Comparison of ENCODE assay signal across 9 cellular contexts in genomic region chr6:14316911-14317535, GRCh38.
A peak's percentile ranks its signal among the peaks of the same experiment; 100 is the strongest.
DNase-seq lines count a peak whose midpoint lies in the region; TF ChIP-seq lines count a peak whose summit lies in the region.
"Had no signal": no experiment of that assay in that cellular context is flagged by ENCODE, and none has a peak within 500 bp of the region (broad histone marks: within the 10 kb centered on the region; RNA-seq: fewer than 3 reads in every experiment).

No MANE protein-coding gene starts in this region.

- H3K9ac ChIP-seq in SU-DHL-6 (ENCODE audit: low read length) (no peak overlapping the region), liver (ENCODE audit: low read depth in 1 of 2, low read length in 2 of 2) (no peak overlapping the region)

- peak; percentile 51 for TF ChIP-seq CTCF in C4-2B (conservative IDR thresholded peaks at IDR 0.05)
- peak; percentile 20 for TF ChIP-seq CTCF in SU-DHL-6 (IDR thresholded peaks at IDR 0.05; ENCODE audit: insufficient read depth, low read length, poor library complexity, severe bottlenecking)
- TF ChIP-seq CTCF in liver (IDR thresholded peaks at IDR 0.05; ENCODE audit: low read depth, low read length, missing input control), result peak; percentile 5

- no peaks in the 10 kb centered on the region for H3F3A ChIP-seq in SU-DHL-6 (ENCODE audit: insufficient read depth)

- no peaks in the 10 kb centered on the region for H4K20me1 ChIP-seq in SU-DHL-6 (ENCODE audit: low read depth, low read length)

- H3K9me3 ChIP-seq in SU-DHL-6 (ENCODE audit: insufficient read depth, low read length) (no peaks in the 10 kb centered on the region), liver (ENCODE audit: control insufficient read depth in 4 of 4, low read length in 3 of 4) (no peaks in the 10 kb centered on the region)

- H2AFZ ChIP-seq in SU-DHL-6 (ENCODE audit: low read depth, low read length, severe bottlenecking), result no peak overlapping the region

- WGBS in liver, result 25% methylated on average over 5 of the region's 5 CpGs

- H3K4me3 ChIP-seq in H7 (ENCODE audit: insufficient read depth, low read depth, low read length) (no peak overlapping the region), SU-DHL-6 (ENCODE audit: insufficient read depth, low read length, poor library complexity, severe bottlenecking) (no peak overlapping the region), liver (ENCODE audit: low read depth in 1 of 3, low read length in 3 of 3) (no peak overlapping the region)

- no peaks in the 10 kb centered on the region; the same call in 1 of the 2 replicates for H3K36me3 ChIP-seq in H7 (replicated peaks; ENCODE audit: control insufficient read depth, insufficient read depth, low read length)
- no peaks in the 10 kb centered on the region for H3K36me3 ChIP-seq in SU-DHL-6 (ENCODE audit: low read length)
- H3K36me3 ChIP-seq in liver (ENCODE audit: control insufficient read depth in 4 of 4, insufficient read depth in 3 of 4, low read depth in 1 of 4, low read length in 3 of 4), result no peaks in the 10 kb centered on the region

- no peak overlapping the region for H3K4me2 ChIP-seq in SU-DHL-6 (ENCODE audit: low read depth, low read length, poor library complexity, severe bottlenecking)

- H3K27me3 ChIP-seq in H7 (ENCODE audit: control insufficient read depth, insufficient read depth, low read length) (no peaks in the 10 kb centered on the region), SU-DHL-6 (ENCODE audit: low read length) (no peaks in the 10 kb centered on the region), liver (ENCODE audit: control insufficient read depth in 4 of 4, insufficient read depth in 4 of 4, low read length in 3 of 4) (no peaks in the 10 kb centered on the region)

- DNase-seq in H7, result peak; percentile 47
- DNase-seq in NCI-H1694 (lab: John Stamatoyannopoulos, UW), result no peak
- no peak for DNase-seq in AML-193 (lab: John Stamatoyannopoulos, UW)
- no peak for DNase-seq in amniotic stem cell (lab: John Stamatoyannopoulos, UW)
- no peak for DNase-seq in NK-92 treated with Interleukin-12 subunit alpha and Interleukin-12 subunit beta, amount 100 ng/mL, for 24 hours (lab: John Stamatoyannopoulos, UW)
- DNase-seq: activated effector memory CD4-positive, alpha-beta T cell treated with anti-CD3 and anti-CD28 coated beads, Interleukin-2, amount 50 U/mL, for 16 hours had no signal

- peak; percentile 45 to 48 for TF ChIP-seq RAD21 in liver (IDR thresholded peaks at IDR 0.05)

- peak overlapping the region; percentile 33 for H3K27ac ChIP-seq in C4-2B
- no peak overlapping the region for H3K27ac ChIP-seq in SU-DHL-6 (ENCODE audit: low read depth, low read length)
- H3K27ac ChIP-seq in liver (ENCODE audit: low read depth in 1 of 2, low read length in 2 of 2), result no peak overlapping the region

- H3K9me2 ChIP-seq in SU-DHL-6 (replicated peaks; ENCODE audit: insufficient read depth, low read length), result no peaks in the 10 kb centered on the region

- peaks cover 5 to 11% (median 6%) of the 10 kb centered on the region in 4 donors for H3K4me1 ChIP-seq in liver (ENCODE audit: control insufficient read depth in 4 of 4, insufficient read depth in 4 of 4, low read length in 3 of 4)

- H3K79me2 ChIP-seq in SU-DHL-6 (ENCODE audit: insufficient read depth, low read length), result no peaks in the 10 kb centered on the region

TF ChIP-seq in liver, 16 proteins besides CTCF, POLR2A, EP300 and RAD21:
- no peak for TF ChIP-seq HNF4G (IDR thresholded peaks at IDR 0.05)
- peak; percentile 7 to 50 for TF ChIP-seq RXRA (IDR thresholded peaks at IDR 0.05)
- TF ChIP-seq SP1 (IDR thresholded peaks at IDR 0.05), result peak; percentile 60
- TF ChIP-seq EGR1 (IDR thresholded peaks at IDR 0.05; ENCODE audit: low read depth in 2 of 2), result no peak
- no peak for TF ChIP-seq REST (IDR thresholded peaks at IDR 0.05)
- TF ChIP-seq ZBTB33 (IDR thresholded peaks at IDR 0.05), result no peak
- TF ChIP-seq, protein P1, sequence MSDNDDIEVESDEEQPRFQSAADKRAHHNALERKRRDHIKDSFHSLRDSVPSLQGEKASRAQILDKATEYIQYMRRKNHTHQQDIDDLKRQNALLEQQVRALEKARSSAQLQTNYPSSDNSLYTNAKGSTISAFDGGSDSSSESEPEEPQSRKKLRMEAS (IDR thresholded peaks at IDR 0.05), result peak; percentile 12
- TF ChIP-seq, protein P2, sequence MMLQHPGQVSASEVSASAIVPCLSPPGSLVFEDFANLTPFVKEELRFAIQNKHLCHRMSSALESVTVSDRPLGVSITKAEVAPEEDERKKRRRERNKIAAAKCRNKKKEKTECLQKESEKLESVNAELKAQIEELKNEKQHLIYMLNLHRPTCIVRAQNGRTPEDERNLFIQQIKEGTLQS (IDR thresholded peaks at IDR 0.05), result no peak
- peak in 1 of 2 donors; percentile 22 for TF ChIP-seq JUND (IDR thresholded peaks at IDR 0.05)
- peak in 1 of 2 donors; percentile 29 for TF ChIP-seq HNF4A (conservative IDR thresholded peaks at IDR 0.05)
- no peak for TF ChIP-seq TAF1 (conservative IDR thresholded peaks at IDR 0.05)
- TF ChIP-seq FOXA1 (IDR thresholded peaks at IDR 0.05), result no peak
- no peak for TF ChIP-seq GABPA (IDR thresholded peaks at IDR 0.05 in 1 of 2, conservative IDR thresholded peaks at IDR 0.05 in 1 of 2)
- peak; percentile 49 for TF ChIP-seq FOXA2 (IDR thresholded peaks at IDR 0.05)
